Comparison of ENCODE assay signal across 16 cellular contexts in the genomic region with DNA sequence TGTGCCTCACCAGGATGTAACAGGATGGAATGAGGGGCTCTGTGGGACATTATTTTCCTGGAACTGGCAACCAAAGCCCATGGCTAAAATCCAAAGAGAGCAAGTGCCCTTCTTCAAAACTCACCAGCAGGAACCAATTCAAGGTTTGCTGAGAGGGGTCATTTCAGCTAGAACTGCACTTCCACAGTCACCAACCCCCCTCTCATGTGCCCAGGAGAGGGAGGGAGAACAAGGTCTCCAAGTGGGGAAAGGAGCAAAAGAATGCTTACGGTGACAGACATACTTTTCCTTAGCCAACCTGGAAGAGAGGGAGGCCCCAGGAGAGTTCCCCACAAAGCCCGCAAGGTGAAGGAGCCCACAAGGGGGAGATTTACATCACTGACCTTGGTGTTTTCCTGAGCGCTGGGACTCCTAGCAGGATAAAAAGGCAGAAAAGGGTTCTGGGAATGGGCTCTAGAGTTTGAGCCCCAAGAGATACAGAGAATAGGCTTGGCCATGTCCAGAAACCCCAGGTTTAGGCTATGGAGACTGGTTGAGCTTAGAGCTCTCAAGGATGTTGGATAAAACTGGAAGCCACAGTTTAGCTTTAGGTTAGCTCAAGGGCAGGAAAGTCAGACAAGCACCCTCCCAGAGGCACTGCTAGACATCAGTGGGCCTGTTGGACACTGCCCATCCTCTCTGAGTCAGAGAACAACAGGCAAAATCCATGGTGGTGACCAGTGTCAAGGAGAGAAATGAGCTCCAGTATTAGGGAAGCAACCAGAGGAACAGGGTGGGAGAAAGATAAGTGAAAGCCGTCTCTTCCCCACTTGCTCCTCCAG.
DNase-seq lines count a peak whose midpoint lies in the region; ATAC-seq and TF ChIP-seq lines count a peak whose summit lies in the region.
"Had no signal": no experiment of that assay in that cellular context is flagged by ENCODE, and none has a peak within 500 bp of the region (broad histone marks: within the 10 kb centered on the region; RNA-seq: fewer than 3 reads in every experiment).

No MANE protein-coding gene starts in this region.

- H3K4me2 ChIP-seq in mammary epithelial cell (ENCODE audit: insufficient read depth, low read depth, low read length) = no peak overlapping the region
- no peak overlapping the region for H3K4me2 ChIP-seq in trophoblast cell (ENCODE audit: low read length)

- H3K79me2 ChIP-seq in mammary epithelial cell (ENCODE audit: insufficient read depth, low read length) = no peaks in the 10 kb centered on the region
- H3K79me2 ChIP-seq in trophoblast cell (ENCODE audit: control insufficient read depth, insufficient read depth, low read length, poor library complexity) = no peaks in the 10 kb centered on the region

- no peak overlapping the region for H2BK5ac ChIP-seq in trophoblast cell (ENCODE audit: low read depth, low read length, poor library complexity)

- H3K23ac ChIP-seq in trophoblast cell (ENCODE audit: low read length) = no peak overlapping the region

- H3K4me3 Mint-ChIP-seq in MCF 10A (ENCODE audit: unreplicated experiment) = no peak overlapping the region
- no peak overlapping the region for H3K4me3 Mint-ChIP-seq in natural killer cell
- H3K4me3 Mint-ChIP-seq: activated naive CD8-positive, alpha-beta T cell treated with anti-CD3 and anti-CD28 coated beads, Interleukin-2, amount 50 U/mL, for 24 hours; activated T-cell treated with anti-CD3 and anti-CD28 coated beads, Interleukin-2, amount 50 U/mL, for 72 hours; CD14-positive monocyte had no signal

- in situ Hi-C loops in mammary epithelial cell (cut with MboI; ENCODE audit: low sequenced_read_pairs in 2 of 2) = no loop called here

- H4K8ac ChIP-seq in trophoblast cell (ENCODE audit: low read depth, low read length) = no peak overlapping the region

- H3K27me3 ChIP-seq in mammary epithelial cell (ENCODE audit: insufficient read depth, low read length) (no peaks in the 10 kb centered on the region), heart right ventricle (no peaks in the 10 kb centered on the region), trophoblast cell (ENCODE audit: insufficient read depth, low read length) (no peaks in the 10 kb centered on the region)
- H3K27me3 ChIP-seq: pancreas had no signal

- BruUV-seq in MCF 10A (replicated peaks; lab: Mats Ljungman, UMichigan) (no TSS peak), mammary epithelial cell (replicated peaks; lab: Mats Ljungman, UMichigan) (no TSS peak)

- peak in 6 of 8 donors; percentile 21 to 90 (median 56) for ATAC-seq in heart right ventricle
- ATAC-seq in natural killer cell = no peak
- ATAC-seq: activated naive CD8-positive, alpha-beta T cell treated with anti-CD3 and anti-CD28 coated beads, Interleukin-2, amount 50 U/mL, for 24 hours; activated T-cell treated with anti-CD3 and anti-CD28 coated beads, Interleukin-2, amount 50 U/mL, for 72 hours had no signal

- H2AFZ ChIP-seq in mammary epithelial cell (ENCODE audit: low read depth, low read length) = no peak overlapping the region
- H2AFZ ChIP-seq in trophoblast cell (ENCODE audit: insufficient read depth, low read length, poor library complexity) = no peak overlapping the region

- H4K20me1 ChIP-seq in mammary epithelial cell (ENCODE audit: insufficient read depth, low read length) = no peaks in the 10 kb centered on the region

- H4K12ac ChIP-seq in trophoblast cell (ENCODE audit: low read depth, low read length) = no peak overlapping the region

- H3K4ac ChIP-seq in trophoblast cell (ENCODE audit: low read depth, low read length) = no peak overlapping the region

- H2AK5ac ChIP-seq in trophoblast cell (ENCODE audit: low read length) = peak overlapping the region; percentile 19

- H3K4me1 ChIP-seq in mammary epithelial cell (ENCODE audit: insufficient read depth, low read length) (no peaks in the 10 kb centered on the region), heart right ventricle (peaks cover 0 to 10% (median 0%) of the 10 kb centered on the region in 9 donors), trophoblast cell (ENCODE audit: control insufficient read depth in 1 of 2, insufficient read depth in 2 of 2, low read length in 2 of 2) (peaks cover 10 to 15% of the 10 kb centered on the region in 2 experiments)
- H3K4me1 ChIP-seq: pancreas had no signal

- H3K9ac ChIP-seq in mammary epithelial cell (ENCODE audit: insufficient read depth, low read length) (no peak overlapping the region), trophoblast cell (ENCODE audit: low read length) (no peak overlapping the region)

- no peaks in the 10 kb centered on the region for H3K79me1 ChIP-seq in trophoblast cell (ENCODE audit: low read length)

- H3K27ac ChIP-seq in mammary epithelial cell (ENCODE audit: insufficient read depth, low read depth, low read length) (no peak overlapping the region), heart right ventricle (peak overlapping the region in 7 of 10 donors; percentile 16 to 72 (median 54)), trophoblast cell (ENCODE audit: low read depth, low read length) (peak overlapping the region; percentile 4)
- H3K27ac ChIP-seq: 22Rv1, pancreas had no signal

- H3K4me1 Mint-ChIP-seq in MCF 10A (ENCODE audit: insufficient read depth, unreplicated experiment) = peaks cover 16% of the 10 kb centered on the region
- H3K4me1 Mint-ChIP-seq in natural killer cell = no peaks in the 10 kb centered on the region
- H3K4me1 Mint-ChIP-seq: activated naive CD8-positive, alpha-beta T cell treated with anti-CD3 and anti-CD28 coated beads, Interleukin-2, amount 50 U/mL, for 24 hours; CD14-positive monocyte had no signal

- H3K36me3 ChIP-seq in mammary epithelial cell (ENCODE audit: insufficient read depth, low read length) (no peaks in the 10 kb centered on the region), heart right ventricle (no peaks in the 10 kb centered on the region), trophoblast cell (ENCODE audit: control insufficient read depth in 1 of 2, insufficient read depth in 2 of 2, low read length in 2 of 2) (no peaks in the 10 kb centered on the region)
- H3K36me3 ChIP-seq: pancreas had no signal

- intact Hi-C loops in MCF 10A (cut with micrococcal nuclease) (no loop called here), mammary epithelial cell (cut with micrococcal nuclease) (no loop called here), heart right ventricle (cut with DNase I) (no loop called here), natural killer cell (cut with micrococcal nuclease) (no loop called here)

- no peak overlapping the region for H2BK120ac ChIP-seq in trophoblast cell (ENCODE audit: insufficient read depth, low read length, poor library complexity)

- CTCF ChIA-PET in MCF 10A (lab: Yijun Ruan, JAX) = interaction anchor here (1.0 kb wide), 1 partner anchor 20 kb away, joined by 3 read pairs; no protein-coding TSS in a partner anchor
- CTCF ChIA-PET in mammary epithelial cell (lab: Charles Lee; ENCODE audit: low non-redundant PET) = no interaction called here

- H3K4me3 ChIP-seq in mammary epithelial cell (replicated peaks in 1 of 3; ENCODE audit: insufficient read depth in 1 of 3, low read depth in 2 of 3, low read length in 3 of 3) (no peak overlapping the region), heart right ventricle (no peak overlapping the region), trophoblast cell (ENCODE audit: low read depth, low read length) (no peak overlapping the region)
- H3K4me3 ChIP-seq: pancreas had no signal

- H3K9me3 Mint-ChIP-seq in MCF 10A (ENCODE audit: unreplicated experiment) (no peaks in the 10 kb centered on the region), natural killer cell (no peaks in the 10 kb centered on the region)
- H3K9me3 Mint-ChIP-seq: activated naive CD8-positive, alpha-beta T cell treated with anti-CD3 and anti-CD28 coated beads, Interleukin-2, amount 50 U/mL, for 24 hours; activated T-cell treated with anti-CD3 and anti-CD28 coated beads, Interleukin-2, amount 50 U/mL, for 72 hours had no signal

- TF ChIP-seq CTCF in MCF 10A (IDR thresholded peaks at IDR 0.05; ENCODE audit: unreplicated experiment) (no peak), mammary epithelial cell (conservative IDR thresholded peaks at IDR 0.05 in 1 of 2, IDR thresholded peaks at IDR 0.05 in 1 of 2; ENCODE audit: extremely low read depth in 1 of 2, insufficient read depth in 1 of 2, low read depth in 1 of 2, low read length in 2 of 2) (no peak), heart right ventricle (IDR thresholded peaks at IDR 0.05) (no peak), natural killer cell (IDR thresholded peaks at IDR 0.05) (no peak)

- H3K36me3 Mint-ChIP-seq in MCF 10A (ENCODE audit: insufficient read depth, unreplicated experiment) = no peaks in the 10 kb centered on the region
- H3K36me3 Mint-ChIP-seq in natural killer cell = no peaks in the 10 kb centered on the region
- H3K36me3 Mint-ChIP-seq: CD14-positive monocyte had no signal

- H2BK12ac ChIP-seq in trophoblast cell (ENCODE audit: low read length) = peak overlapping the region; percentile 88

- H3K27me3 Mint-ChIP-seq in MCF 10A (ENCODE audit: insufficient read depth, unreplicated experiment) (no peaks in the 10 kb centered on the region), natural killer cell (ENCODE audit: low read depth in 2 of 2) (peaks cover 0 to 8% of the 10 kb centered on the region in 2 donors)

- peak overlapping the region; percentile 58 for H3K27ac Mint-ChIP-seq in MCF 10A (ENCODE audit: low read depth, unreplicated experiment)
- H3K27ac Mint-ChIP-seq in natural killer cell = no peak overlapping the region
- H3K27ac Mint-ChIP-seq: activated naive CD8-positive, alpha-beta T cell treated with anti-CD3 and anti-CD28 coated beads, Interleukin-2, amount 50 U/mL, for 24 hours; activated T-cell treated with anti-CD3 and anti-CD28 coated beads, Interleukin-2, amount 50 U/mL, for 72 hours; CD14-positive monocyte had no signal

- dilution Hi-C loops in mammary epithelial cell (cut with HindIII; ENCODE audit: low sequenced_read_pairs) = no loop called here

- no peak for DNase-seq in MCF 10A (ENCODE audit: unreplicated experiment)
- no peak for DNase-seq in mammary epithelial cell
- DNase-seq in heart right ventricle = no peak
- no peak for DNase-seq in trophoblast cell
- DNase-seq in natural killer cell = no peak
- no peak for DNase-seq in midbrain (lab: John Stamatoyannopoulos, UW)
- no peak for DNase-seq in A172 (ENCODE audit: low spot score)
- no peak for DNase-seq in amniotic stem cell (lab: John Stamatoyannopoulos, UW)
- DNase-seq: activated CD4-positive, alpha-beta T cell treated with anti-CD3 and anti-CD28 coated beads, Interleukin-2, amount 50 U/mL, for 48 hours; activated naive CD8-positive, alpha-beta T cell treated with anti-CD3 and anti-CD28 coated beads, Interleukin-2, amount 50 U/mL, for 24 hours; activated T-cell treated with anti-CD3 and anti-CD28 coated beads, Interleukin-2, amount 50 U/mL, for 72 hours; cerebellar nuclear complex; NCI-H187; pancreas had no signal

- POLR2A ChIA-PET in MCF 10A (lab: Yijun Ruan, JAX) = no interaction called here

- no peak overlapping the region for H3K14ac ChIP-seq in trophoblast cell (ENCODE audit: low read length)

- no peak overlapping the region for H4K91ac ChIP-seq in trophoblast cell (ENCODE audit: low read depth, low read length)

- WGBS in mammary epithelial cell (ENCODE audit: low coverage, missing lambda C conversion rate) = 94% methylated on average over 4 of the region's 4 CpGs
- WGBS in heart right ventricle, 2 donors = 81 to 89% methylated on average over 4 of the region's 4 CpGs
- WGBS in trophoblast cell (ENCODE audit: extremely low coverage, insufficient coverage, insufficient read length) = no CpG with 5 or more reads among the region's 4 CpGs

- no peak overlapping the region for H3K18ac ChIP-seq in trophoblast cell (ENCODE audit: low read length)

- H3K9me3 ChIP-seq in mammary epithelial cell (replicated peaks; ENCODE audit: insufficient read depth, low read length) (no peaks in the 10 kb centered on the region), heart right ventricle (peaks cover 0 to 1% (median 0%) of the 10 kb centered on the region in 11 donors), trophoblast cell (ENCODE audit: insufficient read depth, low read depth, low read length) (no peaks in the 10 kb centered on the region)
- H3K9me3 ChIP-seq: pancreas had no signal

Comparison
In these comparisons a context has a peak if more than half of its experiments do, and no peak if none do; other contexts are left out.
1. ATAC-seq: peak in heart right ventricle (6 of 8); none in natural killer cell (0 of 3).